1 cellular context compared by ENCODE assay signal in genomic region chr12:104137902-104138746, GRCh38.
A peak's percentile ranks its signal among the peaks of the same experiment; 100 is the strongest.
TF ChIP-seq lines count a peak whose summit lies in the region.

Gene NFYB, minus strand, starts transcription at chr12:104138210. Its CDS starts 2,757 bp downstream, at chr12:104135453.

TF ChIP-seq in A549, 52 proteins besides CTCF, POLR2A, EP300 and RAD21 (continued from another document):
- peak; percentile 80 for TF ChIP-seq KDM5A (IDR thresholded peaks at IDR 0.05)
- TF ChIP-seq KDM1A (IDR thresholded peaks at IDR 0.05; ENCODE audit: low read depth) = no peak
- TF ChIP-seq JUN (IDR thresholded peaks at IDR 0.05) = peak; percentile 65 to 72; a peak in 4 of 5 replicates
- TF ChIP-seq FOXS1 (CRISPR knock-in tag; IDR thresholded peaks at IDR 0.05) = no peak
